1 cellular context compared by ENCODE assay signal in genomic region chr10:17802966-17803365, GRCh38.
TF ChIP-seq lines count a peak whose summit lies in the region.

No MANE protein-coding gene starts in this region.

TF ChIP-seq in endothelial cell of umbilical vein, 7 proteins besides CTCF, POLR2A, EP300 and RAD21:
- TF ChIP-seq FOS (IDR thresholded peaks at IDR 0.05; ENCODE audit: borderline replicate concordance, insufficient read depth, low read length), result peak; percentile 30
- TF ChIP-seq JUN (IDR thresholded peaks at IDR 0.05; ENCODE audit: borderline replicate concordance, insufficient read depth, insufficient read length, low read depth), result no peak
- TF ChIP-seq GATA2 (IDR thresholded peaks at IDR 0.05; ENCODE audit: insufficient read depth, insufficient read length, low read depth, low read length), result peak; percentile 13
